In the genomic region with DNA sequence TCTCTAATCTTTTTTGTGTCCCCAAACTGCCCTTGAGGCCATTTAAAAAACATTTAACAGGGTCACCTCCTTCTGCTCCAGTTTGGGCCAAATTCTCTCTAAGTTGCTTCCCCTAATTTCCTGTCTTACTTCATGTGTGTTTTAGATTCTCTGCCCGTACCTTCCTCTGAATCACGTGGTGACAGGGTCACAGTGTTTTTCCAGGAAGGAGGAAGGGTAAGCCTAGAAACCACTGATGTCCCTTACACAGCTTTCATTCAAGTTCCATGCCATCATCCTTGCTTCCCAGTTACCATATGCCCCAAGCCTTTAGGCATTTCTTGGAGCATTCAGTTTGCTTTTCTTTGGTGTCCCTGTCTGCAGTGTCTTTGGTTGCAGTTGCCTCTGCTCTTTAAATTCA, we compare ENCODE assay signal across 20 cellular contexts. TPM values are rescaled to one million over a fixed set of nuclear protein-coding genes. Genes with fewer than 3 reads are reported as not detected.
DNase-seq lines count a peak whose midpoint lies in the region; ATAC-seq, FAIRE-seq and TF ChIP-seq lines count a peak whose summit lies in the region.
"Had no signal": no experiment of that assay in that cellular context is flagged by ENCODE, and none has a peak within 500 bp of the region (broad histone marks: within the 10 kb centered on the region; RNA-seq: fewer than 3 reads in every experiment).

No MANE protein-coding gene starts in this region.

- peaks cover 5% of the 10 kb centered on the region for H3K4me1 Mint-ChIP-seq in MCF 10A (ENCODE audit: insufficient read depth, unreplicated experiment)

- H3K27me3 Mint-ChIP-seq in MCF 10A (ENCODE audit: insufficient read depth, unreplicated experiment), result no peaks in the 10 kb centered on the region
- H3K27me3 Mint-ChIP-seq: central memory CD8-positive, alpha-beta T cell; stimulated activated naive B cell treated with anti-CD40 and anti-IgM and Interleukin-4, amounts not matched to agents 10 μg/mL and 1 μg/mL and 100 μg/mL, for 72 hours had no signal

- H3K27ac Mint-ChIP-seq in MCF 10A (ENCODE audit: low read depth, unreplicated experiment), result no peak overlapping the region
- H3K27ac Mint-ChIP-seq: stimulated activated naive B cell treated with anti-CD40 and anti-IgM and Interleukin-4, amounts not matched to agents 10 μg/mL and 1 μg/mL and 100 μg/mL, for 72 hours had no signal

- POLR2A ChIA-PET in MCF 10A (lab: Yijun Ruan, JAX), result no interaction called here

- peaks cover 0 to 7% (median 0%) of the 10 kb centered on the region in 11 experiments; a peak in 6 of 22 replicates for H3K9me3 ChIP-seq in BLaER1 treated with 17β-estradiol and CSF1 and Interleukin-3, amounts not matched to agents 10 nM and 100 nM (replicated peaks in 1 of 11)
- H3K9me3 ChIP-seq: HAP-1, mucosa of descending colon, Peyer's patch had no signal

- BruUV-seq in MCF 10A (replicated peaks; lab: Mats Ljungman, UMichigan), result no TSS peak

- H3K4me3 Mint-ChIP-seq in MCF 10A (ENCODE audit: unreplicated experiment), result no peak overlapping the region
- H3K4me3 Mint-ChIP-seq: central memory CD8-positive, alpha-beta T cell; stimulated activated naive B cell treated with anti-CD40 and anti-IgM and Interleukin-4, amounts not matched to agents 10 μg/mL and 1 μg/mL and 100 μg/mL, for 72 hours had no signal

- H3K36me3 ChIP-seq in BLaER1 treated with 17β-estradiol and CSF1 and Interleukin-3, amounts not matched to agents 10 nM and 100 nM, result peaks cover 0 to 7% (median 0%) of the 10 kb centered on the region in 11 experiments; a peak in 1 of 22 replicates
- H3K36me3 ChIP-seq: HAP-1, Peyer's patch had no signal

- CTCF ChIA-PET in MCF 10A (lab: Yijun Ruan, JAX), result interaction anchor here (1.1 to 2.5 kb wide), 4 partner anchors 9 to 260 kb away, joined by 3 to 10 read pairs (median 6); no protein-coding TSS in a partner anchor

- FAIRE-seq in H54 (lab: Jason Lieb, UNC), result peak; percentile 60
- FAIRE-seq: urothelium cell line had no signal

- H3K36me3 Mint-ChIP-seq in MCF 10A (ENCODE audit: insufficient read depth, unreplicated experiment), result no peaks in the 10 kb centered on the region

- peak overlapping the region in 7 of 11 experiments; percentile 29 to 57 (median 42); a peak in 14 of 22 replicates for H3K27ac ChIP-seq in BLaER1 treated with 17β-estradiol and CSF1 and Interleukin-3, amounts not matched to agents 10 nM and 100 nM
- H3K27ac ChIP-seq: KMS-11, Peyer's patch had no signal

- no peak for TF ChIP-seq POLR2A in H54 (IDR thresholded peaks at IDR 0.05; ENCODE audit: low read depth, low read length)

- H3K27me3 ChIP-seq in BLaER1 treated with 17β-estradiol and CSF1 and Interleukin-3, amounts not matched to agents 10 nM and 100 nM, result no peaks in the 10 kb centered on the region
- H3K27me3 ChIP-seq: Peyer's patch had no signal

- no peak overlapping the region for H3K9ac ChIP-seq in BLaER1 treated with 17β-estradiol and CSF1 and Interleukin-3, amounts not matched to agents 10 nM and 100 nM
- H3K9ac ChIP-seq: KMS-11 had no signal

- no peaks in the 10 kb centered on the region for H3K9me3 Mint-ChIP-seq in MCF 10A (ENCODE audit: unreplicated experiment)
- H3K9me3 Mint-ChIP-seq: central memory CD8-positive, alpha-beta T cell had no signal

- DNase-seq in H54 (ENCODE audit: insufficient read length, low spot score) (no peak), RPMI7951 (ENCODE audit: low read depth) (peak; percentile 17), fibroblast of villous mesenchyme (ENCODE audit: low read depth) (peak; percentile 50), NCI-H2171 (lab: John Stamatoyannopoulos, UW) (no peak), NCI-H446 (lab: John Stamatoyannopoulos, UW) (no peak), MCF 10A (ENCODE audit: unreplicated experiment) (no peak)
- DNase-seq: activated naive CD4-positive, alpha-beta T cell treated with anti-CD3 and anti-CD28 coated beads, Interleukin-2, amount 50 U/mL, for 16 hours; mucosa of descending colon; NCI-H1694; NCI-H510A treated with DMSO at 0.1 percent for 48 hours; occipital lobe; Peyer's patch; stimulated activated naive B cell treated with anti-CD40 and anti-IgM and Interleukin-4, amounts not matched to agents 10 μg/mL and 1 μg/mL and 100 μg/mL, for 72 hours had no signal

- H3K4me2 ChIP-seq in BLaER1 treated with 17β-estradiol and CSF1 and Interleukin-3, amounts not matched to agents 10 nM and 100 nM, result peak overlapping the region in 10 of 11 experiments; percentile 31 to 62 (median 47); a peak in 18 of 22 replicates
- H3K4me2 ChIP-seq: KMS-11 had no signal

- H4K20me1 ChIP-seq in BLaER1 treated with 17β-estradiol and CSF1 and Interleukin-3, amounts not matched to agents 10 nM and 100 nM, result no peaks in the 10 kb centered on the region

- TF ChIP-seq CTCF in fibroblast of villous mesenchyme (IDR thresholded peaks at IDR 0.05; ENCODE audit: insufficient read depth, low read depth, low read length) (no peak), MCF 10A (IDR thresholded peaks at IDR 0.05; ENCODE audit: unreplicated experiment) (no peak)

- no peak overlapping the region; a peak in 1 of 20 replicates for H3K4me3 ChIP-seq in BLaER1 treated with 17β-estradiol and CSF1 and Interleukin-3, amounts not matched to agents 10 nM and 100 nM
- no peak overlapping the region for H3K4me3 ChIP-seq in fibroblast of villous mesenchyme (ENCODE audit: low read depth, low read length)
- H3K4me3 ChIP-seq: HAP-1, mucosa of descending colon, Peyer's patch had no signal

- H3K4me1 ChIP-seq in BLaER1 treated with 17β-estradiol and CSF1 and Interleukin-3, amounts not matched to agents 10 nM and 100 nM, result peaks cover 14 to 37% (median 29%) of the 10 kb centered on the region in 10 experiments
- H3K4me1 ChIP-seq: Peyer's patch had no signal

- intact Hi-C loops in MCF 10A (cut with micrococcal nuclease), result no loop called here

- no peak for ATAC-seq in GM21423 (IDR thresholded peaks at IDR 0.05; ENCODE audit: unreplicated experiment)
- ATAC-seq: activated CD4-positive, CD25-positive, alpha-beta regulatory T cell treated with anti-CD3 and anti-CD28 coated beads, Interleukin-2, amount 50 U/mL, for 24 hours; mucosa of descending colon; stimulated activated naive B cell treated with anti-CD40 and anti-IgM and Interleukin-4, amounts not matched to agents 10 μg/mL and 1 μg/mL and 100 μg/mL, for 72 hours had no signal

RNA-seq across cellular contexts. Expression of a gene that starts 42.4 kb away (rescaled TPM):
- total RNA-seq in RPMI7951 (2014; rRNA removed; shearing (Covaris generic)), result 12.0 and 14.5 TPM in 2 replicates
- 12.9 and 31.5 TPM in 2 replicates for total RNA-seq in fibroblast of villous mesenchyme
- 6.6 and 8.9 TPM in 2 replicates for total RNA-seq in MCF 10A (2022)

Comparison
In these comparisons a context has a peak if more than half of its experiments do, and no peak if none do; other contexts are left out.
1. DNase-seq: peak in RPMI7951 (single experiment) and fibroblast of villous mesenchyme (single experiment); none in H54 (single experiment), NCI-H2171 (single experiment), NCI-H446 (0 of 2) and MCF 10A (single experiment).